Comparison of ENCODE assay signal across 26 cellular contexts in the genomic region with DNA sequence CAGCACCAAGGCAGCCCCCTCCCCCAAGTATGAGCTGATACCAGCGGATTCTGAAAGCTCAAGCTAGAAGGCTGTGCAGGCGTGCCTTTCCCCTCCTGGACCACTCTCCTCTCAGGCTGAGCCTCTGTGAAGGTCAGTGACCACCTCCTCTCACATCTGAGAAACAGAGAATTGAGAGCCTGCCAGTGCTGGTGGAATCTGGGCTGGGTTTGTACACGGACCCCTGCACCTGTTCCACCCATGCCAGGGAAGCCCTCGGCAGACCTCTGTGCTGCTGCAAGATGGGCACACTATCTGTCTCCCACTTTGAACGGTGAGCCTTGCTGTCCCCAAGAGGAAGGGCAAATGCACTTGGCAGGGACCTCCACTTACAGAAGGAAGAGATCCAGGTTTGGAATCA.
"Had no signal": no experiment of that assay in that cellular context is flagged by ENCODE, and none has a peak within 500 bp of the region (broad histone marks: within the 10 kb centered on the region; RNA-seq: fewer than 3 reads in every experiment).

No MANE protein-coding gene starts in this region.

- H3K4me1 ChIP-seq: left ventricle myocardium inferior, neural progenitor cell, right atrium auricular region, stomach, thyroid gland, upper lobe of right lung had no signal

- H2AFZ ChIP-seq: neural progenitor cell had no signal

- H3K9me3 ChIP-seq: ovary, right atrium auricular region, stomach, testis, thyroid gland, upper lobe of right lung had no signal

- H3K4me2 ChIP-seq: neural progenitor cell had no signal

- H3K4me3 ChIP-seq: left ventricle myocardium inferior, lung, neural progenitor cell, ovary, right atrium auricular region, skin epidermis, stomach, testis, thyroid gland, upper lobe of right lung had no signal

- H3K36me3 ChIP-seq: left ventricle myocardium inferior, neural progenitor cell, ovary, right atrium auricular region, stomach, thyroid gland, upper lobe of right lung had no signal

- H3K27ac Mint-ChIP-seq: immature natural killer cell; mesothelial cell of epicardium; naive B cell; natural killer cell; nephron progenitor cell; neural progenitor cell; progenitor cell of endocrine pancreas; stimulated activated naive B cell treated with anti-CD40 and anti-IgM and Interleukin-4, amounts not matched to agents 10 μg/mL and 1 μg/mL and 100 μg/mL, for 72 hours had no signal

- H3K27ac ChIP-seq: left ventricle myocardium inferior, neural progenitor cell, ovary, right atrium auricular region, skin epidermis, stomach, testis, thyroid gland, upper lobe of right lung had no signal

- H3K4me1 Mint-ChIP-seq: immature natural killer cell; mesothelial cell of epicardium; naive B cell; natural killer cell; stimulated activated naive B cell treated with anti-CD40 and anti-IgM and Interleukin-4, amounts not matched to agents 10 μg/mL and 1 μg/mL and 100 μg/mL, for 72 hours had no signal

- ATAC-seq: natural killer cell; sciatic nerve; stimulated activated naive B cell treated with anti-CD40 and anti-IgM and Interleukin-4, amounts not matched to agents 10 μg/mL and 1 μg/mL and 100 μg/mL, for 72 hours; stimulated activated naive CD8-positive, alpha-beta T cell treated with anti-CD3 and anti-CD28 coated beads, Interleukin-15, Interleukin-2, amounts not matched to agents 100 U/mL and 50 U/mL, for 24 hours; upper lobe of right lung had no signal

- H3K9ac ChIP-seq: neural progenitor cell had no signal

- H3K27me3 ChIP-seq: ovary, right atrium auricular region, testis, thyroid gland, upper lobe of right lung had no signal

- H3K4me3 Mint-ChIP-seq: immature natural killer cell; mesothelial cell of epicardium; naive B cell; natural killer cell; nephron progenitor cell; neural progenitor cell; stimulated activated naive B cell treated with anti-CD40 and anti-IgM and Interleukin-4, amounts not matched to agents 10 μg/mL and 1 μg/mL and 100 μg/mL, for 72 hours had no signal

- DNase-seq: hypothalamus; immature natural killer cell; left ventricle myocardium inferior; mesendoderm; naive B cell; natural killer cell; nephron progenitor cell; ovary; stimulated activated CD4-positive, alpha-beta T cell treated with anti-CD3 and anti-CD28 coated beads, Interleukin-12 subunit alpha, Interleukin-12 subunit beta, amount 100 ng/mL, for 4 hours; stimulated activated CD4-positive, alpha-beta T cell treated with anti-CD3 and anti-CD28 coated beads, Interleukin-15, amount 100 ng/mL, for 24 hours; stimulated activated CD4-positive, alpha-beta T cell treated with anti-CD3 and anti-CD28 coated beads, Interleukin-2, amount 100 ng/mL, for 24 hours; stimulated activated CD4-positive, alpha-beta T cell treated with anti-CD3 and anti-CD28 coated beads, Interleukin-4, amount 100 ng/mL, for 1 hour; stimulated activated naive B cell treated with anti-CD40 and anti-IgM and Interleukin-4, amounts not matched to agents 10 μg/mL and 1 μg/mL and 100 μg/mL, for 72 hours; stimulated activated naive CD8-positive, alpha-beta T cell treated with anti-CD3 and anti-CD28 coated beads, Interleukin-15, Interleukin-2, amounts not matched to agents 100 U/mL and 50 U/mL, for 24 hours; stomach; testis; thyroid gland; trophoblast cell; upper lobe of right lung had no signal

- H3K36me3 Mint-ChIP-seq: immature natural killer cell, mesothelial cell of epicardium, naive B cell, natural killer cell, neural progenitor cell had no signal

- H3K9me3 Mint-ChIP-seq: immature natural killer cell, natural killer cell had no signal
